Comparison of ENCODE assay signal across 35 cellular contexts in the genomic region with DNA sequence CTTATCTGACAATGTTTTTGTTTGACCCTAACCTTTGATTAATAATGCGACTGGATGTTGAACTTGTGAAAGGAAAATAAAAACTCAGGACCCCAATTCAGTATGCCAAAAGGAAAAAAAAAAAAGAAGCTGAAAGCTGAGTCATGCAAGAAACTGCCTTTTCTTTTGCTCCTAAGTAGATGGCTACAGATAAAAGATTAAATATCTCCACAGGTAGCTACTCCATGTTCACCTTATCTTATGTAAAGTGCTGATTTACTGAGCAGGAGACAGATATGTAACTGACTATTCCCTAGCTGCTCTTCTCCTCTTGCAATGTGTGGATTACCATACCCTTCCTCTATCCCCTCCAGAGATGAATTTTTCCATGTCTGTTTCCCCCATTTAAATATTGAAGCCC. TPM values are rescaled to one million over a fixed set of nuclear protein-coding genes. Genes with fewer than 3 reads are reported as not detected.
"Had no signal": no experiment of that assay in that cellular context is flagged by ENCODE, and none has a peak within 500 bp of the region (broad histone marks: within the 10 kb centered on the region; RNA-seq: fewer than 3 reads in every experiment).

No MANE protein-coding gene starts in this region.

- DNase-seq: activated CD4-positive, alpha-beta T cell treated with anti-CD3 and anti-CD28 coated beads for 1 hour; activated CD4-positive, alpha-beta T cell treated with anti-CD3 and anti-CD28 coated beads for 48 hours; activated CD4-positive, alpha-beta T cell treated with anti-CD3 and anti-CD28 coated beads, Interleukin-2, amount 50 U/mL, for 1 hour; activated CD4-positive, alpha-beta T cell treated with anti-CD3 and anti-CD28 coated beads, Interleukin-2, amount 50 U/mL, for 48 hours; activated CD8-positive, alpha-beta memory T cell treated with anti-CD3 and anti-CD28 coated beads for 24 hours; activated CD8-positive, alpha-beta T cell treated with anti-CD3 and anti-CD28 coated beads for 36 hours; activated effector memory CD4-positive, alpha-beta T cell treated with Interleukin-2 at 50 U/mL for 16 hours; activated gamma-delta T cell treated with Interleukin-2 at 50 U/mL for 16 hours; activated naive CD4-positive, alpha-beta T cell treated with anti-CD3 and anti-CD28 coated beads, Interleukin-2, amount 50 U/mL, for 16 hours; activated naive CD4-positive, alpha-beta T cell treated with Interleukin-2 at 50 U/mL for 16 hours; activated T-cell treated with anti-CD3 and anti-CD28 coated beads, Interleukin-2, amount 50 U/mL, for 4 hours; amniotic stem cell; anterior cingulate cortex; brain microvascular endothelial cell; cortex of kidney; dermis blood vessel endothelial cell; effector CD4-positive, alpha-beta T cell; effector memory CD8-positive, alpha-beta T cell; erythroblast; foreskin keratinocyte; gastrocnemius medialis; heart right ventricle; T-helper 1 cell; T-helper 17 cell; T1000 had no signal

- H3K4me3 Mint-ChIP-seq: activated CD8-positive, alpha-beta T cell treated with anti-CD3 and anti-CD28 coated beads for 36 hours; activated naive CD8-positive, alpha-beta T cell; activated T-cell treated with anti-CD3 and anti-CD28 coated beads, Interleukin-2, amount 50 U/mL, for 4 hours; activated T-helper 17 cell treated with anti-CD3 and anti-CD28 coated beads, Interleukin-2, amount 50 U/mL, for 72 hours; central memory CD8-positive, alpha-beta T cell; effector memory CD8-positive, alpha-beta T cell; T-helper 17 cell; T-helper 2 cell treated with Interferon-gamma antibody and Interleukin-4, amounts not matched to agents 5 μg/mL and 100 μg/mL, for 36 hours had no signal

- H3K4me3 ChIP-seq: esophagus muscularis mucosa, gastrocnemius medialis, heart right ventricle had no signal

- H3K36me3 ChIP-seq: brain microvascular endothelial cell, esophagus muscularis mucosa, gastrocnemius medialis, heart right ventricle had no signal

- ATAC-seq: activated CD8-positive, alpha-beta T cell treated with anti-CD3 and anti-CD28 coated beads for 36 hours; activated T-cell treated with anti-CD3 and anti-CD28 coated beads, Interleukin-2, amount 50 U/mL, for 4 hours; activated T-helper 17 cell treated with anti-CD3 and anti-CD28 coated beads, Interleukin-2, amount 50 U/mL, for 72 hours; effector memory CD8-positive, alpha-beta T cell; foreskin keratinocyte; gastrocnemius medialis; heart right ventricle; T-helper 17 cell had no signal

- H3K9me3 ChIP-seq: esophagus muscularis mucosa, gastrocnemius medialis, heart right ventricle had no signal

- H3K27me3 ChIP-seq: brain microvascular endothelial cell, foreskin keratinocyte, gastrocnemius medialis had no signal

- H3K27ac ChIP-seq: brain microvascular endothelial cell, esophagus muscularis mucosa, foreskin keratinocyte, gastrocnemius medialis, heart right ventricle had no signal

- H3K36me3 Mint-ChIP-seq: activated naive CD8-positive, alpha-beta T cell had no signal

- FAIRE-seq: astrocyte, bronchial epithelial cell had no signal

- H3K27ac Mint-ChIP-seq: activated CD8-positive, alpha-beta T cell treated with anti-CD3 and anti-CD28 coated beads for 36 hours; activated naive CD8-positive, alpha-beta T cell; activated T-helper 17 cell treated with anti-CD3 and anti-CD28 coated beads, Interleukin-2, amount 50 U/mL, for 72 hours; effector memory CD8-positive, alpha-beta T cell; T-helper 17 cell; T-helper 2 cell treated with Interferon-gamma antibody and Interleukin-4, amounts not matched to agents 5 μg/mL and 100 μg/mL, for 36 hours had no signal

- H3K4me1 Mint-ChIP-seq: central memory CD8-positive, alpha-beta T cell had no signal

- H3K9me3 Mint-ChIP-seq: activated CD8-positive, alpha-beta T cell treated with anti-CD3 and anti-CD28 coated beads for 36 hours; activated T-cell treated with anti-CD3 and anti-CD28 coated beads, Interleukin-2, amount 50 U/mL, for 4 hours; activated T-helper 17 cell treated with anti-CD3 and anti-CD28 coated beads, Interleukin-2, amount 50 U/mL, for 72 hours; central memory CD8-positive, alpha-beta T cell; effector memory CD8-positive, alpha-beta T cell; T-helper 2 cell treated with Interferon-gamma antibody and Interleukin-4, amounts not matched to agents 5 μg/mL and 100 μg/mL, for 36 hours had no signal

- H3K4me1 ChIP-seq: esophagus muscularis mucosa, foreskin keratinocyte, gastrocnemius medialis had no signal

RNA-seq across cellular contexts. Expression of gene TCL1B, which starts 30.8 kb away (rescaled TPM):
- total RNA-seq: activated CD8-positive, alpha-beta T cell treated with anti-CD3 and anti-CD28 coated beads for 36 hours; activated T-cell treated with anti-CD3 and anti-CD28 coated beads, Interleukin-2, amount 50 U/mL, for 4 hours; activated T-helper 17 cell treated with anti-CD3 and anti-CD28 coated beads, Interleukin-2, amount 50 U/mL, for 72 hours; astrocyte; bronchial epithelial cell; cardiac septum; cerebellum; dermis blood vessel endothelial cell; esophagus muscularis mucosa; foreskin keratinocyte; gastrocnemius medialis; heart right ventricle; T-helper 17 cell had no signal
- polyA plus RNA-seq: adipose tissue, foreskin keratinocyte, heart right ventricle had no signal

RNA-seq across cellular contexts. Expression of gene TCL1A, which starts 58.5 kb away (rescaled TPM):
- total RNA-seq: activated T-helper 17 cell treated with anti-CD3 and anti-CD28 coated beads, Interleukin-2, amount 50 U/mL, for 72 hours; astrocyte; bronchial epithelial cell; cardiac septum; cerebellum; dermis blood vessel endothelial cell; foreskin keratinocyte; gastrocnemius medialis had no signal
- polyA plus RNA-seq: foreskin keratinocyte had no signal
